Comparison of ENCODE assay signal across 10 cellular contexts in genomic region chr21:14453339-14453738, GRCh38.
A peak's percentile ranks its signal among the peaks of the same experiment; 100 is the strongest.
DNase-seq lines count a peak whose midpoint lies in the region; ATAC-seq, FAIRE-seq and TF ChIP-seq lines count a peak whose summit lies in the region.
"Had no signal": no experiment of that assay in that cellular context is flagged by ENCODE, and none has a peak within 500 bp of the region (broad histone marks: within the 10 kb centered on the region; RNA-seq: fewer than 3 reads in every experiment).

No MANE protein-coding gene starts in this region.

- no peaks in the 10 kb centered on the region for H3K79me2 ChIP-seq in mammary epithelial cell (ENCODE audit: insufficient read depth, low read length)

- in situ Hi-C loops in mammary epithelial cell (cut with MboI; ENCODE audit: low sequenced_read_pairs in 2 of 2) = no loop called here

- peaks cover 31% of the 10 kb centered on the region for H3K4me1 Mint-ChIP-seq in activated CD4-positive, alpha-beta T cell treated with anti-CD3 and anti-CD28 coated beads, Interleukin-2, amount 10 ng/mL, durations not matched to agents 7 days and 5 days

- ATAC-seq in HG02588 (IDR thresholded peaks at IDR 0.05; ENCODE audit: unreplicated experiment) (peak; percentile 82), HG03571 (IDR thresholded peaks at IDR 0.05; ENCODE audit: unreplicated experiment) (peak; percentile 79)

- TF ChIP-seq CTCF in mammary epithelial cell (conservative IDR thresholded peaks at IDR 0.05 in 1 of 2, IDR thresholded peaks at IDR 0.05 in 1 of 2; ENCODE audit: extremely low read depth in 1 of 2, insufficient read depth in 1 of 2, low read depth in 1 of 2, low read length in 2 of 2) = no peak

- H3K27me3 ChIP-seq in small intestine (ENCODE audit: control insufficient read depth in 2 of 2, insufficient read depth in 2 of 2, low read length in 2 of 2) (no peaks in the 10 kb centered on the region), mammary epithelial cell (ENCODE audit: insufficient read depth, low read length) (peaks cover 4% of the 10 kb centered on the region)
- H3K27me3 ChIP-seq: vagina had no signal

- CTCF ChIA-PET in activated CD4-positive, alpha-beta T cell treated with anti-CD3 and anti-CD28 coated beads, Interleukin-2, amount 10 ng/mL, durations not matched to agents 7 days and 5 days (lab: Charles Lee) = interaction anchor here (0.5 to 2.4 kb wide), 6 partner anchors 11 to 386 kb away, joined by 3 to 9 read pairs (median 5); no protein-coding TSS in a partner anchor
- CTCF ChIA-PET in mammary epithelial cell (lab: Charles Lee; ENCODE audit: low non-redundant PET) = interaction anchor here (0.6 kb wide), 1 partner anchor 1105 kb away, joined by 5 read pairs; no protein-coding TSS in a partner anchor

- no peak overlapping the region for H3K27ac ChIP-seq in small intestine (ENCODE audit: low read depth in 1 of 2, low read length in 1 of 2)
- H3K27ac ChIP-seq in mammary epithelial cell (ENCODE audit: insufficient read depth, low read depth, low read length) = no peak overlapping the region
- H3K27ac ChIP-seq: vagina had no signal

- POLR2A ChIA-PET in activated CD4-positive, alpha-beta T cell treated with anti-CD3 and anti-CD28 coated beads, Interleukin-2, amount 10 ng/mL, durations not matched to agents 7 days and 5 days (lab: Charles Lee) = no interaction called here

- H3K4me3 ChIP-seq in small intestine (ENCODE audit: low read depth in 1 of 2, low read length in 2 of 2) (no peak overlapping the region), mammary epithelial cell (replicated peaks in 1 of 3; ENCODE audit: insufficient read depth in 1 of 3, low read depth in 2 of 3, low read length in 3 of 3) (no peak overlapping the region)
- H3K4me3 ChIP-seq: vagina had no signal

- dilution Hi-C loops in mammary epithelial cell (cut with HindIII; ENCODE audit: low sequenced_read_pairs) = no loop called here

- no peaks in the 10 kb centered on the region for H4K20me1 ChIP-seq in mammary epithelial cell (ENCODE audit: insufficient read depth, low read length)

- H3K27me3 Mint-ChIP-seq in activated CD4-positive, alpha-beta T cell treated with anti-CD3 and anti-CD28 coated beads, Interleukin-2, amount 10 ng/mL, durations not matched to agents 7 days and 5 days = no peaks in the 10 kb centered on the region

- H3K27ac Mint-ChIP-seq in activated CD4-positive, alpha-beta T cell treated with anti-CD3 and anti-CD28 coated beads, Interleukin-2, amount 10 ng/mL, durations not matched to agents 7 days and 5 days = peak overlapping the region; percentile 65

- H3K9ac ChIP-seq in mammary epithelial cell (ENCODE audit: insufficient read depth, low read length) = no peak overlapping the region

- H3K36me3 ChIP-seq in small intestine (ENCODE audit: control insufficient read depth in 2 of 2, insufficient read depth in 2 of 2, low read length in 2 of 2) (no peaks in the 10 kb centered on the region), mammary epithelial cell (ENCODE audit: insufficient read depth, low read length) (no peaks in the 10 kb centered on the region)
- H3K36me3 ChIP-seq: vagina had no signal

- H3K9me3 ChIP-seq in small intestine (ENCODE audit: control insufficient read depth, low read depth) = no peaks in the 10 kb centered on the region
- H3K9me3 ChIP-seq in mammary epithelial cell (replicated peaks; ENCODE audit: insufficient read depth, low read length) = no peaks in the 10 kb centered on the region
- H3K9me3 ChIP-seq: vagina had no signal

- DNase-seq in activated CD4-positive, alpha-beta T cell treated with anti-CD3 and anti-CD28 coated beads, Interleukin-2, amount 10 ng/mL, durations not matched to agents 7 days and 5 days = peak; percentile 8
- DNase-seq in activated CD4-positive, alpha-beta T cell treated with anti-CD3 and anti-CD28 coated beads, Interleukin-2, amount 50 U/mL, for 4 hours = no peak
- DNase-seq in small intestine (peak; percentile 23), HK-2 (ENCODE audit: unreplicated experiment) (no peak), hepatic stellate cell (ENCODE audit: low spot score) (no peak), mammary epithelial cell (no peak)

- 63 to 68% (median 64%) methylated on average over 2 of the region's 2 CpGs for WGBS in small intestine, 3 donors
- whole genome bisulfite sequencing in mammary epithelial cell (ENCODE audit: low coverage, missing lambda C conversion rate) = 43% methylated on average over 2 of the region's 2 CpGs

- no peak overlapping the region for H2AFZ ChIP-seq in mammary epithelial cell (ENCODE audit: low read depth, low read length)

- H3K4me1 ChIP-seq in small intestine (ENCODE audit: control insufficient read depth in 2 of 2, insufficient read depth in 1 of 2, low read depth in 1 of 2, low read length in 1 of 2) = no peaks in the 10 kb centered on the region
- no peaks in the 10 kb centered on the region for H3K4me1 ChIP-seq in mammary epithelial cell (ENCODE audit: insufficient read depth, low read length)
- H3K4me1 ChIP-seq: vagina had no signal

- no peaks in the 10 kb centered on the region for H3K9me3 Mint-ChIP-seq in activated CD4-positive, alpha-beta T cell treated with anti-CD3 and anti-CD28 coated beads, Interleukin-2, amount 10 ng/mL, durations not matched to agents 7 days and 5 days

- intact Hi-C loops in mammary epithelial cell (cut with micrococcal nuclease) = loop anchor here (5.0 kb wide), 1 partner anchor 284 kb away; no protein-coding TSS in a partner anchor

- BruUV-seq in mammary epithelial cell (replicated peaks; lab: Mats Ljungman, UMichigan) = no TSS peak

- H3K4me2 ChIP-seq in mammary epithelial cell (ENCODE audit: insufficient read depth, low read depth, low read length) = no peak overlapping the region

- FAIRE-seq in small intestine (lab: Jason Lieb, UNC) = no peak
- FAIRE-seq: colon had no signal

- H3K36me3 Mint-ChIP-seq in activated CD4-positive, alpha-beta T cell treated with anti-CD3 and anti-CD28 coated beads, Interleukin-2, amount 10 ng/mL, durations not matched to agents 7 days and 5 days (ENCODE audit: low read depth) = peaks cover 4% of the 10 kb centered on the region

- H3K4me3 Mint-ChIP-seq in activated CD4-positive, alpha-beta T cell treated with anti-CD3 and anti-CD28 coated beads, Interleukin-2, amount 10 ng/mL, durations not matched to agents 7 days and 5 days = no peak overlapping the region

Comparison
In these comparisons a context has a peak if more than half of its experiments do, and no peak if none do; other contexts are left out.
1. DNase-seq: peak in activated CD4-positive, alpha-beta T cell treated with anti-CD3 and anti-CD28 coated beads, Interleukin-2, amount 10 ng/mL, durations not matched to agents 7 days and 5 days (single experiment) and small intestine (single experiment); none in activated CD4-positive, alpha-beta T cell treated with anti-CD3 and anti-CD28 coated beads, Interleukin-2, amount 50 U/mL, for 4 hours (0 of 2), HK-2 (single experiment), hepatic stellate cell (single experiment) and mammary epithelial cell (single experiment).